20 cellular contexts compared by ENCODE assay signal in genomic region chr15:36798789-36799188, GRCh38.
"Had no signal": no experiment of that assay in that cellular context is flagged by ENCODE, and none has a peak within 500 bp of the region (broad histone marks: within the 10 kb centered on the region; RNA-seq: fewer than 3 reads in every experiment).

No MANE protein-coding gene starts in this region.

- DNase-seq: activated B cell treated with CpG ODN at 0.5 μM for 24 hours; activated CD4-positive, alpha-beta T cell treated with anti-CD3 and anti-CD28 coated beads for 48 hours; activated CD8-positive, alpha-beta memory T cell treated with anti-CD3 and anti-CD28 coated beads, Interleukin-2, amount 50 U/mL, for 4 hours; activated CD8-positive, alpha-beta T cell treated with anti-CD3 and anti-CD28 coated beads for 36 hours; activated gamma-delta T cell treated with Interleukin-2 at 50 U/mL for 16 hours; activated naive CD8-positive, alpha-beta T cell treated with anti-CD3 and anti-CD28 coated beads, Interleukin-2, amount 10 ng/mL, durations not matched to agents 7 days and 5 days; activated T-cell treated with anti-CD3 and anti-CD28 coated beads, Interleukin-2, amount 50 U/mL, for 72 hours; anterior cingulate cortex; cerebellar nuclear complex; dermis blood vessel endothelial cell; gastrocnemius medialis; heart right ventricle; left cardiac atrium; lower lobe of right lung; midbrain; ovary had no signal

- H3K4me2 ChIP-seq: neural progenitor cell had no signal

- H3K36me3 ChIP-seq: breast epithelium, gastrocnemius medialis, lower lobe of right lung, neural progenitor cell, ovary had no signal

- H3K27me3 ChIP-seq: breast epithelium, gastrocnemius medialis, heart right ventricle, neural progenitor cell, ovary had no signal

- H3K4me3 ChIP-seq: breast epithelium, gastrocnemius medialis, heart right ventricle, lower lobe of right lung, neural progenitor cell, ovary had no signal

- H3K27ac ChIP-seq: breast epithelium, epithelial cell of prostate, gastrocnemius medialis, heart right ventricle, lower lobe of right lung, neural progenitor cell, ovary had no signal

- H3K9ac ChIP-seq: neural progenitor cell had no signal

- ATAC-seq: activated CD8-positive, alpha-beta T cell treated with anti-CD3 and anti-CD28 coated beads for 36 hours; activated T-cell treated with anti-CD3 and anti-CD28 coated beads, Interleukin-2, amount 50 U/mL, for 72 hours; gastrocnemius medialis; heart right ventricle; left cardiac atrium; lower lobe of right lung; stimulated activated memory B cell treated with anti-CD40 and anti-IgM and Interleukin-4, amounts not matched to agents 10 μg/mL and 1 μg/mL and 100 μg/mL, for 72 hours had no signal

- H3K4me1 ChIP-seq: breast epithelium, gastrocnemius medialis, lower lobe of right lung, neural progenitor cell had no signal

- H3K9me3 ChIP-seq: breast epithelium, gastrocnemius medialis, heart right ventricle, lower lobe of right lung, ovary had no signal

- H2AFZ ChIP-seq: neural progenitor cell had no signal
